ENCODE assay signal across 9 cellular contexts in genomic region chr1:193143285-193143684, GRCh38. TPM values are rescaled to one million over a fixed set of nuclear protein-coding genes. Genes with fewer than 3 reads are reported as not detected.
DNase-seq lines count a peak whose midpoint lies in the region; ATAC-seq and TF ChIP-seq lines count a peak whose summit lies in the region.
"Had no signal": no experiment of that assay in that cellular context is flagged by ENCODE, and none has a peak within 500 bp of the region (broad histone marks: within the 10 kb centered on the region; RNA-seq: fewer than 3 reads in every experiment).

No MANE protein-coding gene starts in this region.

- CTCF ChIA-PET in PC-9 (lab: Charles Lee), result no interaction called here

- no peaks in the 10 kb centered on the region for H3K9me3 ChIP-seq in heart left ventricle
- no peaks in the 10 kb centered on the region for H3K9me3 ChIP-seq in PC-9 (ENCODE audit: insufficient read depth, low read depth)
- no peaks in the 10 kb centered on the region for H3K9me3 ChIP-seq in tibial nerve

- no peak overlapping the region for H2AFZ ChIP-seq in PC-9

- H3K36me3 ChIP-seq in heart left ventricle, result peaks cover 0 to 96% (median 81%) of the 10 kb centered on the region in 9 donors
- peaks cover 12% of the 10 kb centered on the region; the same call in 1 of the 2 replicates for H3K36me3 ChIP-seq in PC-9 (ENCODE audit: low read depth)
- H3K36me3 ChIP-seq in tibial nerve, result peaks cover 0 to 61% (median 0%) of the 10 kb centered on the region in 3 donors

- ATAC-seq in heart left ventricle, result no peak
- no peak for ATAC-seq in Right ventricle myocardium superior (ENCODE audit: poor library complexity)
- ATAC-seq in GM21619 (IDR thresholded peaks at IDR 0.05; ENCODE audit: unreplicated experiment), result no peak
- ATAC-seq in HG03342 (IDR thresholded peaks at IDR 0.05; ENCODE audit: unreplicated experiment), result no peak

- peak overlapping the region in 1 of 12 donors; percentile 4 for H3K27ac ChIP-seq in heart left ventricle
- H3K27ac ChIP-seq in PC-9, result no peak overlapping the region
- H3K27ac ChIP-seq in tibial nerve, result no peak overlapping the region

- H3K4me2 ChIP-seq in PC-9, result no peak overlapping the region

- no peaks in the 10 kb centered on the region; the same call in 1 of the 2 replicates for H4K20me1 ChIP-seq in PC-9 (ENCODE audit: insufficient read depth)

- TF ChIP-seq POLR2A in heart left ventricle (IDR thresholded peaks at IDR 0.05) (no peak), tibial nerve (IDR thresholded peaks at IDR 0.05) (no peak)

- H3K27me3 ChIP-seq in heart left ventricle (no peaks in the 10 kb centered on the region), PC-9 (ENCODE audit: insufficient read depth, low read depth) (no peaks in the 10 kb centered on the region), tibial nerve (no peaks in the 10 kb centered on the region)

- BruUV-seq in PC-9 (replicated peaks; lab: Mats Ljungman, UMichigan), result no TSS peak

- 81 to 93% (median 82%) methylated on average over 1 of the region's 1 CpG for WGBS in heart left ventricle, 4 donors
- 73 to 74% methylated on average over 1 of the region's 1 CpG for WGBS in tibial nerve, 2 donors

- H3K4me3 ChIP-seq in heart left ventricle (no peak overlapping the region), PC-9 (no peak overlapping the region), tibial nerve (no peak overlapping the region)

- POLR2A ChIA-PET in PC-9 (lab: Charles Lee; ENCODE audit: unreplicated experiment), result no interaction called here

- intact Hi-C loops in heart left ventricle (cut with DNase I) (loop anchor here in 2 of 10 donors (5.0 kb wide), 2 partner anchors 609 to 1154 kb away; no protein-coding TSS in a partner anchor), Right ventricle myocardium superior (cut with DNase I) (no loop called here), PC-9 (cut with micrococcal nuclease; ENCODE audit: unreplicated experiment) (no loop called here)

- 0 out of 2 replicates have a peak, but pooled peaks cover 5% of the 10 kb centered on the region for H3F3A ChIP-seq in PC-9 (ENCODE audit: insufficient read depth, low read depth)

- TF ChIP-seq EP300 in tibial nerve (IDR thresholded peaks at IDR 0.05), result no peak

- no peaks in the 10 kb centered on the region for H3K79me2 ChIP-seq in PC-9 (ENCODE audit: low read depth)

- no peaks in the 10 kb centered on the region for H3K9me2 ChIP-seq in PC-9 (ENCODE audit: insufficient read depth)

- peak in 10 of 12 donors; percentile 17 to 51 (median 34) for TF ChIP-seq CTCF in heart left ventricle (IDR thresholded peaks at IDR 0.05)
- TF ChIP-seq CTCF in PC-9 (conservative IDR thresholded peaks at IDR 0.05), result peak; percentile 59
- peak in 3 of 5 experiments; percentile 5 to 30 (median 27) for TF ChIP-seq CTCF in tibial nerve (IDR thresholded peaks at IDR 0.05)

- H3K4me1 ChIP-seq in heart left ventricle, result peaks cover 0 to 18% (median 2%) of the 10 kb centered on the region in 12 donors
- H3K4me1 ChIP-seq in PC-9 (replicated peaks; ENCODE audit: insufficient read depth), result no peaks in the 10 kb centered on the region
- H3K4me1 ChIP-seq in tibial nerve, result peaks cover 0 to 30% (median 0%) of the 10 kb centered on the region in 4 donors

- DNase-seq in heart left ventricle (no peak), Right ventricle myocardium superior (no peak), PC-9 (no peak), fibroblast of peridontal ligament (ENCODE audit: extremely low read depth) (peak; percentile 59), tibial nerve (ENCODE audit: low spot score in 2 of 2) (no peak), T-helper 1 cell (no peak)
- DNase-seq: central memory CD4-positive, alpha-beta T cell had no signal

RNA-seq across cellular contexts. Expression of gene CDC73, which starts 21.5 kb away (rescaled TPM):
- 10 to 100 TPM; 26.6 to 57.3 (median 53.6) TPM for total RNA-seq in heart left ventricle
- polyA plus RNA-seq in heart left ventricle, result 10 to 100 TPM in 1 of 2 donors, 1 to 10 TPM in 1; 8.3 to 20.7 TPM
- total RNA-seq in Right ventricle myocardium superior, result 52.9 TPM
- 39.6 and 47.1 TPM in 2 replicates for total RNA-seq in PC-9 (2021)
- total RNA-seq in tibial nerve, result 10 to 100 TPM; 41.4 to 89.4 (median 51.5) TPM

RNA-seq across cellular contexts. Expression of gene GLRX2, which starts 38.1 kb away (rescaled TPM):
- total RNA-seq in heart left ventricle, result 100 to 1,000 TPM in 1 of 9 donors, 10 to 100 TPM in 8; 11.0 to 102 (median 28.5) TPM
- polyA plus RNA-seq in heart left ventricle, result 10 to 100 TPM; 45.3 to 57.6 TPM
- 40.2 TPM for total RNA-seq in Right ventricle myocardium superior
- total RNA-seq in PC-9 (2021), result 12.5 and 16.7 TPM in 2 replicates
- 1 to 10 TPM; 3.9 to 8.3 (median 4.8) TPM for total RNA-seq in tibial nerve

RNA-seq across cellular contexts. Expression of gene B3GALT2, which starts 43.1 kb away (rescaled TPM):
- 10 to 100 TPM; 22.5 to 67.0 (median 54.5) TPM for total RNA-seq in heart left ventricle
- polyA plus RNA-seq in heart left ventricle, result 10 to 100 TPM; 14.6 to 39.4 TPM
- total RNA-seq in Right ventricle myocardium superior, result 78.4 TPM
- not detected in 2 replicates for total RNA-seq in PC-9 (2021)
- total RNA-seq in tibial nerve, result 10 to 100 TPM in 1 of 4 donors, 1 to 10 TPM in 3; 3.9 to 11.7 (median 6.3) TPM
